ENCODE assay signal across 15 cellular contexts in the genomic region with DNA sequence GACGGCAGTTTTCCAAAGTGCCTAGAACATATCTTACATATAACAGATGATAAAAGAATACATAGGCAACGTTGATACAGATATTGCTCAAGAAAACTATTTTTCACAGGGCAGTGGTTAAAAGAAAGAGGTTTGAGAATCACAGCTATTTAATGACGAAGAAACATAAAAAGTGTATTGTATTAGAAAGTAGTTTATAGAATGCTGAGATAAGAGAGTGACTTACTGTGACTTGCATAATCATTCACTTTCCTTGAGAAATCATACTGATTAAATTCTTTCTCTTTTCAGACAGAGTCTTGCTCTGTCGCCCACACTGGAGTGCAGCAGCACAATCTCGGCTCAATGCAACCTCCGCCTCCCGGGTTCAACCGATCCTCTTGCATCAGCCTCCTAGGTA. TPM values are rescaled to one million over a fixed set of nuclear protein-coding genes. Genes with fewer than 3 reads are reported as not detected.
DNase-seq lines count a peak whose midpoint lies in the region; ATAC-seq and TF ChIP-seq lines count a peak whose summit lies in the region.
"Had no signal": no experiment of that assay in that cellular context is flagged by ENCODE, and none has a peak within 500 bp of the region (broad histone marks: within the 10 kb centered on the region; RNA-seq: fewer than 3 reads in every experiment).

No MANE protein-coding gene starts in this region.

- no peak overlapping the region for H4K91ac ChIP-seq in IMR-90 (ENCODE audit: insufficient read depth, low read depth, low read length)

- intact Hi-C loops in IMR-90 (cut with micrococcal nuclease): no loop called here
- intact Hi-C loops in activated B cell treated with CpG ODN at 0.5 μM for 24 hours (cut with micrococcal nuclease): no loop called here

- H3K27ac ChIP-seq in IMR-90 (ENCODE audit: insufficient read depth, low read length) (no peak overlapping the region), neutrophil (peak overlapping the region; percentile 54)

- in situ Hi-C loops in IMR-90 (cut with MboI; ENCODE audit: low sequenced_read_pairs): no loop called here

- H4K20me1 ChIP-seq in IMR-90 (ENCODE audit: insufficient read depth, low read length): peaks cover 50% of the 10 kb centered on the region

- WGBS in IMR-90 (ENCODE audit: extremely low coverage in 2 of 2, insufficient read length in 1 of 2), 2 experiments: no CpG with 5 or more reads among the region's 8 CpGs

- H2BK5ac ChIP-seq in IMR-90 (ENCODE audit: low read depth, low read length, poor library complexity, severe bottlenecking): no peak overlapping the region

- dilution Hi-C loops in IMR-90 (cut with HindIII; ENCODE audit: low sequenced_read_pairs, unreplicated experiment): no loop called here

- TF ChIP-seq POLR2A in IMR-90 (IDR thresholded peaks at IDR 0.05; ENCODE audit: low read depth, low read length): no peak

- POLR2A ChIA-PET in IMR-90 (lab: Charles Lee; ENCODE audit: unreplicated experiment): no interaction called here
- POLR2A ChIA-PET in activated B cell treated with CpG ODN at 0.5 μM for 24 hours (lab: Charles Lee): no interaction called here

- no peak overlapping the region for H4K5ac ChIP-seq in IMR-90 (ENCODE audit: low read depth, low read length)

- no peak for ATAC-seq in IMR-90 (ENCODE audit: low read depth)
- ATAC-seq in activated B cell treated with CpG ODN at 0.5 μM for 24 hours (ENCODE audit: low read depth): no peak
- no peak for ATAC-seq in stimulated activated naive B cell treated with anti-CD40 and anti-IgM and Interleukin-4, amounts not matched to agents 10 μg/mL and 1 μg/mL and 100 μg/mL, for 72 hours (replicated peaks)
- no peak for ATAC-seq in HG03460 (IDR thresholded peaks at IDR 0.05; ENCODE audit: unreplicated experiment)
- ATAC-seq: GM23338 had no signal

- H3K4me3 ChIP-seq in IMR-90 (ENCODE audit: insufficient read depth, low read depth, low read length) (no peak overlapping the region), neutrophil (ENCODE audit: low read depth in 1 of 2, low read length in 1 of 2) (no peak overlapping the region)
- H3K4me3 ChIP-seq: GM23338, HAP-1 had no signal

- H3K4me1 ChIP-seq in IMR-90 (ENCODE audit: control insufficient read depth, insufficient read depth, low read length) (no peaks in the 10 kb centered on the region; the same call in 1 of the 2 replicates), neutrophil (ENCODE audit: control insufficient read depth in 1 of 2, insufficient read depth in 1 of 2, low read depth in 1 of 2, low read length in 1 of 2) (peaks cover 28 to 40% of the 10 kb centered on the region in 2 experiments)

- H3K9me1 ChIP-seq in IMR-90 (ENCODE audit: insufficient read depth, low read length): peaks cover 6% of the 10 kb centered on the region; the same call in 1 of the 2 replicates

- CTCF ChIA-PET in IMR-90 (lab: Yijun Ruan, JAX) (no interaction called here), activated B cell treated with CpG ODN at 0.5 μM for 24 hours (lab: Charles Lee) (no interaction called here)

- no peaks in the 10 kb centered on the region for H3K27me3 Mint-ChIP-seq in activated B cell treated with CpG ODN at 0.5 μM for 24 hours
- H3K27me3 Mint-ChIP-seq in stimulated activated naive B cell treated with anti-CD40 and anti-IgM and Interleukin-4, amounts not matched to agents 10 μg/mL and 1 μg/mL and 100 μg/mL, for 72 hours: no peaks in the 10 kb centered on the region
- H3K27me3 Mint-ChIP-seq: CD4-positive, alpha-beta memory T cell had no signal

- no peak overlapping the region for H3K4me2 ChIP-seq in IMR-90 (ENCODE audit: low read depth, low read length)
- H3K4me2 ChIP-seq: GM23338 had no signal

- H3K4ac ChIP-seq in IMR-90 (ENCODE audit: low read depth, low read length): no peak overlapping the region

- H3K36me3 ChIP-seq in IMR-90 (ENCODE audit: control insufficient read depth, insufficient read depth, low read length) (no peaks in the 10 kb centered on the region; the same call in 1 of the 2 replicates), neutrophil (no peaks in the 10 kb centered on the region)
- H3K36me3 ChIP-seq: HAP-1 had no signal

- TF ChIP-seq RAD21 in IMR-90 (IDR thresholded peaks at IDR 0.05; ENCODE audit: low read length): no peak

- TF ChIP-seq CTCF in IMR-90 (conservative IDR thresholded peaks at IDR 0.05; ENCODE audit: low read depth, low read length) (no peak), activated B cell treated with CpG ODN at 0.5 μM for 24 hours (IDR thresholded peaks at IDR 0.05) (no peak), neutrophil (IDR thresholded peaks at IDR 0.05) (no peak)

- no TSS peak for BruUV-seq in IMR-90 (replicated peaks; lab: Mats Ljungman, UMichigan)

- no peak overlapping the region for H2BK120ac ChIP-seq in IMR-90 (ENCODE audit: low read depth, low read length)

- no peak overlapping the region for H2BK20ac ChIP-seq in IMR-90 (ENCODE audit: low read depth, low read length)

- H3K4me3 Mint-ChIP-seq in activated B cell treated with CpG ODN at 0.5 μM for 24 hours: no peak overlapping the region
- no peak overlapping the region for H3K4me3 Mint-ChIP-seq in stimulated activated naive B cell treated with anti-CD40 and anti-IgM and Interleukin-4, amounts not matched to agents 10 μg/mL and 1 μg/mL and 100 μg/mL, for 72 hours
- H3K4me3 Mint-ChIP-seq: CD4-positive, alpha-beta memory T cell; GM23338 had no signal

- peaks cover 43% of the 10 kb centered on the region for H3K36me3 Mint-ChIP-seq in activated B cell treated with CpG ODN at 0.5 μM for 24 hours (ENCODE audit: low read depth)
- peaks cover 10 to 13% of the 10 kb centered on the region in 2 donors for H3K36me3 Mint-ChIP-seq in stimulated activated naive B cell treated with anti-CD40 and anti-IgM and Interleukin-4, amounts not matched to agents 10 μg/mL and 1 μg/mL and 100 μg/mL, for 72 hours

- H3K14ac ChIP-seq in IMR-90 (replicated peaks; ENCODE audit: low read depth, low read length): no peak overlapping the region

- no peak overlapping the region for H3K18ac ChIP-seq in IMR-90 (ENCODE audit: low read depth, low read length)

- H2AFZ ChIP-seq in IMR-90 (replicated peaks; ENCODE audit: low read length, poor library complexity): no peak overlapping the region
- H2AFZ ChIP-seq: GM23338 had no signal

- H3K27me3 ChIP-seq in IMR-90 (ENCODE audit: control insufficient read depth, insufficient read depth, low read length) (no peaks in the 10 kb centered on the region), neutrophil (no peaks in the 10 kb centered on the region)

- no peaks in the 10 kb centered on the region for H3K9me3 Mint-ChIP-seq in activated B cell treated with CpG ODN at 0.5 μM for 24 hours
- H3K9me3 Mint-ChIP-seq in stimulated activated naive B cell treated with anti-CD40 and anti-IgM and Interleukin-4, amounts not matched to agents 10 μg/mL and 1 μg/mL and 100 μg/mL, for 72 hours: no peaks in the 10 kb centered on the region
- H3K9me3 Mint-ChIP-seq: CD4-positive, alpha-beta memory T cell; GM23338 had no signal

- no peak overlapping the region for H2AK9ac ChIP-seq in IMR-90 (replicated peaks; ENCODE audit: low read depth, low read length, poor library complexity)

- H3K79me1 ChIP-seq in IMR-90 (ENCODE audit: low read depth in 1 of 2, low read length in 2 of 2): peaks cover 23 to 71% of the 10 kb centered on the region in 2 experiments

- H4K8ac ChIP-seq in IMR-90 (ENCODE audit: low read depth in 2 of 2, low read length in 2 of 2): no peak overlapping the region

- H3K27ac Mint-ChIP-seq in activated B cell treated with CpG ODN at 0.5 μM for 24 hours: peak overlapping the region; percentile 4
- H3K27ac Mint-ChIP-seq in stimulated activated naive B cell treated with anti-CD40 and anti-IgM and Interleukin-4, amounts not matched to agents 10 μg/mL and 1 μg/mL and 100 μg/mL, for 72 hours: no peak overlapping the region
- H3K27ac Mint-ChIP-seq: GM23338 had no signal

- H3K9me3 ChIP-seq in IMR-90 (ENCODE audit: control insufficient read depth, insufficient read depth, low read length): no peaks in the 10 kb centered on the region
- H3K9me3 ChIP-seq in neutrophil: no peaks in the 10 kb centered on the region
- H3K9me3 ChIP-seq: HAP-1 had no signal

- no peak overlapping the region for H3K23ac ChIP-seq in IMR-90 (ENCODE audit: low read depth, low read length)

- H2BK15ac ChIP-seq in IMR-90 (ENCODE audit: low read depth, low read length): no peak overlapping the region

- H3K4me1 Mint-ChIP-seq in activated B cell treated with CpG ODN at 0.5 μM for 24 hours: peaks cover 69% of the 10 kb centered on the region
- H3K4me1 Mint-ChIP-seq in stimulated activated naive B cell treated with anti-CD40 and anti-IgM and Interleukin-4, amounts not matched to agents 10 μg/mL and 1 μg/mL and 100 μg/mL, for 72 hours: peaks cover 32 to 73% of the 10 kb centered on the region in 2 donors

- H3K9ac ChIP-seq in IMR-90 (ENCODE audit: low read depth, low read length): no peak overlapping the region

- no peak overlapping the region for H2AK5ac ChIP-seq in IMR-90 (ENCODE audit: low read depth, low read length)

- H3K56ac ChIP-seq in IMR-90 (ENCODE audit: extremely low read depth, insufficient read depth, low read length): no peak overlapping the region

- DNase-seq in IMR-90 (no peak), activated B cell treated with CpG ODN at 0.5 μM for 24 hours (no peak), NCI-H146 (lab: John Stamatoyannopoulos, UW) (no peak)
- DNase-seq in stimulated activated naive B cell treated with anti-CD40 and anti-IgM and Interleukin-4, amounts not matched to agents 10 μg/mL and 1 μg/mL and 100 μg/mL, for 72 hours: no peak
- DNase-seq: C1 segment of cervical spinal cord; Calu3; CD4-positive, alpha-beta memory T cell; COR-L47; DMS53; DMS79 treated with DMSO at 0.1 percent for 48 hours; GF-D8 had no signal

TF ChIP-seq in IMR-90, 13 proteins besides CTCF, POLR2A, EP300 and RAD21:
- TF ChIP-seq CEBPB (IDR thresholded peaks at IDR 0.05; ENCODE audit: low read depth, low read length): peak; percentile 60; the same call in 1 of the 2 replicates
- TF ChIP-seq, protein P1, sequence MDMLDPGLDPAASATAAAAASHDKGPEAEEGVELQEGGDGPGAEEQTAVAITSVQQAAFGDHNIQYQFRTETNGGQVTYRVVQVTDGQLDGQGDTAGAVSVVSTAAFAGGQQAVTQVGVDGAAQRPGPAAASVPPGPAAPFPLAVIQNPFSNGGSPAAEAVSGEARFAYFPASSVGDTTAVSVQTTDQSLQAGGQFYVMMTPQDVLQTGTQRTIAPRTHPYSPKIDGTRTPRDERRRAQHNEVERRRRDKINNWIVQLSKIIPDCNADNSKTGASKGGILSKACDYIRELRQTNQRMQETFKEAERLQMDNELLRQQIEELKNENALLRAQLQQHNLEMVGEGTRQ (IDR thresholded peaks at IDR 0.05; ENCODE audit: low read depth, low read length): no peak
TF ChIP-seq in IMR-90: peak in this region for 1.

RNA-seq across cellular contexts. Expression of a gene that starts 57.7 kb away (rescaled TPM):
- total RNA-seq in IMR-90 (2012; rRNA removed) (112 and 204 TPM in 2 replicates), activated B cell treated with CpG ODN at 0.5 μM for 24 hours (72.9 and 90.4 TPM in 2 replicates)
- 43.8 and 47.7 TPM in 2 replicates for polyA plus RNA-seq in IMR-90 (2012; rRNA removed)
- 8.5 and 8.9 TPM in 2 replicates for polyA plus RNA-seq in IMR-90 (2012; cell fraction: cytosol; rRNA removed)
- 23.8 and 84.0 TPM in 2 replicates for polyA plus RNA-seq in IMR-90 (2012; cell fraction: nucleus; rRNA removed; ENCODE audit: low replicate concordance)
